In the genomic region with DNA sequence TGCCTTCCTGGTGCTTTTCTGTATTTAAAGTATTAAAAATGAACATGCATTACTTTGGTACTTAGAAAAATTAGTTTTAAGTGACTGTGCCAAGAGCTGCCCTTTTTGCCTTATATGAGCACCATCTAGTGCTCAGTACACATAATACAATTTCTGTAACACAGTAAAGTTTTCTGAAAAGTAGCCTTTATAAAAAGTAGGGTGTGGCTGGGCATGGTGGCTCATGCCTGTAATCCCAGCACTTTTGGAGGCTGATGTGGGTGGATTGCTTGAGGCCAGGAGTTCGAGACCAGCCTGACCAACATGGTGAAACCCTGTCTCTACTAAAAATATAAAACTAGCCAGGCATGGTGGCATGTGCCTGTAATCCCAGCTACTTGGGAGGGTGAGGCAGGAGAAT, we compare ENCODE assay signal across 8 cellular contexts. TPM values are rescaled to one million over a fixed set of nuclear protein-coding genes. Genes with fewer than 3 reads are reported as not detected.
DNase-seq lines count a peak whose midpoint lies in the region; ATAC-seq and TF ChIP-seq lines count a peak whose summit lies in the region.
"Not testable (repeated sequence)": the region's sequence is repeated elsewhere in the genome, so short reads cannot be mapped to it uniquely, and the experiment has no call there.

No MANE protein-coding gene starts in this region.

- H2BK120ac ChIP-seq in H9 (ENCODE audit: low read depth, low read length, poor library complexity, severe bottlenecking) = not testable (repeated sequence)

- H2AFZ ChIP-seq in H9 (ENCODE audit: low read length); mammary epithelial cell (ENCODE audit: low read depth, low read length): not testable (repeated sequence)

- DNase-seq in DMS114 treated with DMSO at 0.1 percent for 48 hours (lab: John Stamatoyannopoulos, UW; ENCODE audit: unreplicated experiment) (peak; percentile 30), NCI-H146 treated with DMSO at 0.1 percent for 48 hours (lab: John Stamatoyannopoulos, UW; ENCODE audit: unreplicated experiment) (peak; percentile 25), SKM-1 (lab: John Stamatoyannopoulos, UW; ENCODE audit: unreplicated experiment) (peak; percentile 25), mammary epithelial cell (peak; percentile 65), glomerular visceral epithelial cell (ENCODE audit: extremely low spot score) (peak; percentile 55)
- DNase-seq in H9, upper lobe of right lung: not testable (repeated sequence)

- H4K8ac ChIP-seq in H9 (replicated peaks; ENCODE audit: insufficient read length, low read depth, low read length) = not testable (repeated sequence)

- ATAC-seq in upper lobe of right lung = peak; percentile 83

- TF ChIP-seq CTCF in H9 (conservative IDR thresholded peaks at IDR 0.05) (peak; percentile 44; the same call in 2 of the 3 replicates), mammary epithelial cell (conservative IDR thresholded peaks at IDR 0.05 in 1 of 2, IDR thresholded peaks at IDR 0.05 in 1 of 2; ENCODE audit: extremely low read depth in 1 of 2, insufficient read depth in 1 of 2, low read depth in 1 of 2, low read length in 2 of 2) (peak; percentile 29 to 55), nephron (IDR thresholded peaks at IDR 0.05; ENCODE audit: unreplicated experiment in 3 of 3) (peak; percentile 55 to 63 (median 57)), upper lobe of right lung (IDR thresholded peaks at IDR 0.05) (peak; percentile 48)

- intact Hi-C loops in mammary epithelial cell (cut with micrococcal nuclease) = loop anchor here (1.0 to 10.0 kb wide), 4 partner anchors 166 to 740 kb away; no protein-coding TSS in a partner anchor
- intact Hi-C loops in upper lobe of right lung (cut with DNase I) = not testable (repeated sequence)

- H2AK5ac ChIP-seq in H9 (ENCODE audit: insufficient read length, low read length) = not testable (repeated sequence)

- not testable (repeated sequence) for H3K4me2 ChIP-seq in H9 (ENCODE audit: insufficient read depth, insufficient read length, low read length); mammary epithelial cell (ENCODE audit: insufficient read depth, low read depth, low read length)

- H4K91ac ChIP-seq in H9 (ENCODE audit: insufficient read length, low read depth, low read length) = not testable (repeated sequence)

- H3K27ac ChIP-seq in H9 (ENCODE audit: insufficient read length, low read depth, low read length); mammary epithelial cell (ENCODE audit: insufficient read depth, low read depth, low read length); upper lobe of right lung: not testable (repeated sequence)

- H3K9me3 Mint-ChIP-seq in H9, nephron: not testable (repeated sequence)

- H3K4me3 ChIP-seq in mammary epithelial cell (replicated peaks in 1 of 3; ENCODE audit: insufficient read depth in 1 of 3, low read depth in 2 of 3, low read length in 3 of 3); upper lobe of right lung: not testable (repeated sequence)

- H3K79me1 ChIP-seq in H9 (ENCODE audit: insufficient read depth, low read depth, low read length, poor library complexity, severe bottlenecking) = not testable (repeated sequence)

- not testable (repeated sequence) for H3K36me3 ChIP-seq in mammary epithelial cell (ENCODE audit: insufficient read depth, low read length)
- peaks cover 12% of the 10 kb centered on the region for H3K36me3 ChIP-seq in upper lobe of right lung

- in situ Hi-C loops in mammary epithelial cell (cut with MboI; ENCODE audit: low sequenced_read_pairs in 2 of 2) = not testable (repeated sequence)

- H4K5ac ChIP-seq in H9 (ENCODE audit: insufficient read length, low read depth, low read length) = not testable (repeated sequence)

- H3T11ph ChIP-seq in H9 (ENCODE audit: low read length) = not testable (repeated sequence)

- peaks cover 2 to 11% (median 5%) of the 10 kb centered on the region in 3 experiments; a peak in 5 of 7 replicates for H3K36me3 Mint-ChIP-seq in H9 (ENCODE audit: insufficient read depth in 1 of 3, low read depth in 3 of 3)
- H3K36me3 Mint-ChIP-seq in nephron (ENCODE audit: low read depth) = peaks cover 16% of the 10 kb centered on the region

- not testable (repeated sequence) for H2BK20ac ChIP-seq in H9 (ENCODE audit: low read depth, low read length, poor library complexity, severe bottlenecking)

- not testable (repeated sequence) for BruUV-seq in mammary epithelial cell (replicated peaks; lab: Mats Ljungman, UMichigan)

- not testable (repeated sequence) for H3K4me1 ChIP-seq in H9 (ENCODE audit: insufficient read depth, low read length); mammary epithelial cell (ENCODE audit: insufficient read depth, low read length); upper lobe of right lung

- not testable (repeated sequence) for H3K4ac ChIP-seq in H9 (ENCODE audit: low read depth, low read length)

- H3K4me3 Mint-ChIP-seq in H9, nephron: not testable (repeated sequence)

- H3K18ac ChIP-seq in H9 (ENCODE audit: insufficient read length, low read depth, low read length) = not testable (repeated sequence)

- not testable (repeated sequence) for H3K27me3 ChIP-seq in H9 (ENCODE audit: insufficient read depth, low read length); mammary epithelial cell (ENCODE audit: insufficient read depth, low read length); upper lobe of right lung

- H3K23ac ChIP-seq in H9 (ENCODE audit: insufficient read length, low read depth, low read length) = not testable (repeated sequence)

- H3K9me3 ChIP-seq in H9 (ENCODE audit: control insufficient read depth, low read depth, low read length); mammary epithelial cell (replicated peaks; ENCODE audit: insufficient read depth, low read length); upper lobe of right lung: not testable (repeated sequence)

- H2BK5ac ChIP-seq in H9 (ENCODE audit: insufficient read length, low read length) = not testable (repeated sequence)

- not testable (repeated sequence) for H3K14ac ChIP-seq in H9 (ENCODE audit: insufficient read depth, low read length)

- not testable (repeated sequence) for H3K79me2 ChIP-seq in H9 (ENCODE audit: insufficient read depth, low read length); mammary epithelial cell (ENCODE audit: insufficient read depth, low read length)

- H3K27ac Mint-ChIP-seq in H9 = not testable (repeated sequence)
- H3K27ac Mint-ChIP-seq in nephron = peak overlapping the region in 1 of 3 experiments; percentile 1

- CTCF ChIA-PET in mammary epithelial cell (lab: Charles Lee; ENCODE audit: low non-redundant PET) = interaction anchor here (0.7 kb wide), 1 partner anchor 16 kb away, joined by 3 read pairs; no protein-coding TSS in a partner anchor

- not testable (repeated sequence) for H3K4me1 Mint-ChIP-seq in H9, nephron

- H3K56ac ChIP-seq in H9 (ENCODE audit: insufficient read length, low read depth, low read length) = not testable (repeated sequence)

- not testable (repeated sequence) for H3K9ac ChIP-seq in H9 (ENCODE audit: extremely low read depth, insufficient read length, low read length); mammary epithelial cell (ENCODE audit: insufficient read depth, low read length)

- H2BK12ac ChIP-seq in H9 (ENCODE audit: insufficient read length, low read depth, low read length) = not testable (repeated sequence)

- no CpG with 5 or more reads among the region's 1 CpG for WGBS in H9 (ENCODE audit: extremely low coverage, insufficient read length, low lambda C conversion rate)
- 29% methylated on average over 1 of the region's 1 CpG for WGBS in mammary epithelial cell (ENCODE audit: low coverage, missing lambda C conversion rate)

- H3K27me3 Mint-ChIP-seq in H9 (ENCODE audit: low read depth); nephron (ENCODE audit: low read depth): not testable (repeated sequence)

- not testable (repeated sequence) for H2BK15ac ChIP-seq in H9 (ENCODE audit: low read depth, low read length)

- dilution Hi-C loops in mammary epithelial cell (cut with HindIII; ENCODE audit: low sequenced_read_pairs) = not testable (repeated sequence)

- not testable (repeated sequence) for H4K20me1 ChIP-seq in H9 (ENCODE audit: control insufficient read depth, insufficient read depth, insufficient read length); mammary epithelial cell (ENCODE audit: insufficient read depth, low read length)

- H3K23me2 ChIP-seq in H9 (ENCODE audit: insufficient read length, low read depth, low read length, poor library complexity, severe bottlenecking) = not testable (repeated sequence)

RNA-seq across cellular contexts. Expression of a gene that starts 45.0 kb away (rescaled TPM):
- total RNA-seq in H9 (2021) (53.8 and 57.4 TPM in 2 replicates), mammary epithelial cell (10 to 100 TPM; 45.5 to 58.0 TPM), upper lobe of right lung (56.8 TPM)
- polyA plus RNA-seq in mammary epithelial cell = 24.2 TPM
- 130 TPM for polyA minus RNA-seq in mammary epithelial cell
